In the genomic region with DNA sequence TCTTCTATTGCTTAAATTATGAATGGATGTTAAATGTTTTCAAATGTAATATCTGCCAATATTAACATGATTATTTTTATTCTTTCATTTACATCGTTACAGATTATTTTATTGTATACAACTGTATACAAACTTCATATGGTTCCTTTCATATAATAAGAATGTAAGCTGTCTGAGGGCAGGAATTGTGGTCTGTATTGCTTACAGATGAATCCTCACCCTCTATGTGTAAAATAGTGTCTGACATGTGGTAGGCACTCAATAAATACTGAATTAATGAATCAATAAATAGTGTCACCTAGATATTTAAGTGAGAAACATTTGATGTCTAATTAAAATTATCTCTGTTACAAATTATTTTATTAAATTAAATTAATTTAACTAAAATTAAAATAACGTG, we compare ENCODE assay signal across 31 cellular contexts. TPM values are rescaled to one million over a fixed set of nuclear protein-coding genes. Genes with fewer than 3 reads are reported as not detected.
"Had no signal": no experiment of that assay in that cellular context is flagged by ENCODE, and none has a peak within 500 bp of the region (broad histone marks: within the 10 kb centered on the region; RNA-seq: fewer than 3 reads in every experiment).

No MANE protein-coding gene starts in this region.

- ATAC-seq: naive thymus-derived CD8-positive, alpha-beta T cell; natural killer cell treated with Interleukin-12 subunit alpha and Interleukin-12 subunit beta and Interleukin-15 and Interleukin-18, amount 100 ng/mL, for 72 hours; psoas muscle; right cardiac atrium; sciatic nerve; stimulated activated effector memory CD8-positive, alpha-beta T cell treated with anti-CD3 and anti-CD28 coated beads, Interleukin-12 subunit alpha, Interleukin-12 subunit beta, amount 100 ng/mL, for 72 hours; stimulated activated naive B cell treated with anti-CD40 and anti-IgM and Interleukin-4, amounts not matched to agents 10 μg/mL and 1 μg/mL and 100 μg/mL, for 72 hours had no signal

- H3K27ac ChIP-seq: neutrophil, psoas muscle, thoracic aorta, thyroid gland, vagina had no signal

- H3K9me3 ChIP-seq: neutrophil, pancreas, psoas muscle, thoracic aorta, thyroid gland, tibial nerve, upper lobe of left lung, vagina had no signal

- FAIRE-seq: pancreas, small intestine, urothelium cell line had no signal

- H3K36me3 ChIP-seq: neutrophil, pancreas, stomach, thoracic aorta, thyroid gland, tibial nerve, upper lobe of left lung, vagina had no signal

- H3K4me1 ChIP-seq: pancreas, psoas muscle had no signal

- H3K4me3 ChIP-seq: pancreas, psoas muscle, stomach, thoracic aorta, thyroid gland, tibial nerve, upper lobe of left lung, vagina had no signal

- DNase-seq: naive B cell; naive thymus-derived CD8-positive, alpha-beta T cell; nephron progenitor cell; nucleus accumbens; pancreas; posterior cingulate gyrus; psoas muscle; right cardiac atrium; small intestine; stimulated activated CD4-positive, alpha-beta T cell treated with anti-CD3 and anti-CD28 coated beads, Interleukin-15, amount 100 ng/mL, for 24 hours; stimulated activated CD4-positive, alpha-beta T cell treated with anti-CD3 and anti-CD28 coated beads, Interleukin-2, amount 100 ng/mL, for 24 hours; stimulated activated CD4-positive, alpha-beta T cell treated with anti-CD3 and anti-CD28 coated beads, Interleukin-2, amount 100 ng/mL, for 48 hours; stimulated activated CD4-positive, alpha-beta T cell treated with anti-CD3 and anti-CD28 coated beads, Interleukin-4, amount 100 ng/mL, for 24 hours; stimulated activated naive B cell treated with anti-CD40 and anti-IgM and Interleukin-4, amounts not matched to agents 10 μg/mL and 1 μg/mL and 100 μg/mL, for 72 hours; stimulated activated naive CD4-positive, alpha-beta T cell treated with Interleukin-2 at 50 U/mL for 16 hours; stomach; thyroid gland; upper lobe of left lung had no signal

- H3K27me3 ChIP-seq: neutrophil, pancreas, stomach, thyroid gland, tibial nerve, upper lobe of left lung, vagina had no signal

RNA-seq across cellular contexts. Expression of a gene that starts 7.8 kb away (rescaled TPM):
- total RNA-seq: natural killer cell treated with Interleukin-12 subunit alpha and Interleukin-12 subunit beta and Interleukin-15 and Interleukin-18, amount 100 ng/mL, for 72 hours; neural crest cell; osteocyte; progenitor cell of endocrine pancreas; renal cortical epithelial cell had no signal
- polyA plus RNA-seq: naive thymus-derived CD8-positive, alpha-beta T cell had no signal

RNA-seq across cellular contexts. Expression of a gene that starts 41.8 kb away (rescaled TPM):
- total RNA-seq: naive thymus-derived CD8-positive, alpha-beta T cell; neural crest cell; osteocyte; progenitor cell of endocrine pancreas; temporal lobe; vagina had no signal
- polyA plus RNA-seq: naive thymus-derived CD8-positive, alpha-beta T cell had no signal

RNA-seq across cellular contexts. Expression of a gene that starts 51.1 kb away (rescaled TPM):
- total RNA-seq: naive thymus-derived CD8-positive, alpha-beta T cell; neural crest cell; osteocyte; progenitor cell of endocrine pancreas had no signal
